Comparison of ENCODE assay signal across 2 cellular contexts in genomic region chr12:31629756-31630732, GRCh38.
A peak's percentile ranks its signal among the peaks of the same experiment; 100 is the strongest.
TF ChIP-seq lines count a peak whose summit lies in the region.

No MANE protein-coding gene starts in this region.

TF ChIP-seq in liver, 16 proteins besides CTCF, POLR2A, EP300 and RAD21:
- TF ChIP-seq HNF4G (IDR thresholded peaks at IDR 0.05) (no peak), SP1 (IDR thresholded peaks at IDR 0.05) (peak; percentile 43), RXRA (IDR thresholded peaks at IDR 0.05) (peak; percentile 51 to 67), NR2F2 (IDR thresholded peaks at IDR 0.05) (peak; percentile 89), MAX (IDR thresholded peaks at IDR 0.05) (no peak)

TF ChIP-seq in HepG2, 621 proteins besides CTCF, POLR2A, EP300 and RAD21:
- TF ChIP-seq ZNF264 (CRISPR knock-in tag; IDR thresholded peaks at IDR 0.05) = no peak
- no peak for TF ChIP-seq ZNF337 (CRISPR knock-in tag; IDR thresholded peaks at IDR 0.05; ENCODE audit: borderline replicate concordance, low read depth)
- TF ChIP-seq, protein P1, sequence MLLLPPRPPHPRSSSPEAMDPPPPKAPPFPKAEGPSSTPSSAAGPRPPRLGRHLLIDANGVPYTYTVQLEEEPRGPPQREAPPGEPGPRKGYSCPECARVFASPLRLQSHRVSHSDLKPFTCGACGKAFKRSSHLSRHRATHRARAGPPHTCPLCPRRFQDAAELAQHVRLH (CRISPR knock-in tag; IDR thresholded peaks at IDR 0.05; ENCODE audit: borderline replicate concordance, low read depth) = no peak
- TF ChIP-seq ZNF205 (CRISPR knock-in tag; IDR thresholded peaks at IDR 0.05) = no peak
- TF ChIP-seq, protein P2, sequence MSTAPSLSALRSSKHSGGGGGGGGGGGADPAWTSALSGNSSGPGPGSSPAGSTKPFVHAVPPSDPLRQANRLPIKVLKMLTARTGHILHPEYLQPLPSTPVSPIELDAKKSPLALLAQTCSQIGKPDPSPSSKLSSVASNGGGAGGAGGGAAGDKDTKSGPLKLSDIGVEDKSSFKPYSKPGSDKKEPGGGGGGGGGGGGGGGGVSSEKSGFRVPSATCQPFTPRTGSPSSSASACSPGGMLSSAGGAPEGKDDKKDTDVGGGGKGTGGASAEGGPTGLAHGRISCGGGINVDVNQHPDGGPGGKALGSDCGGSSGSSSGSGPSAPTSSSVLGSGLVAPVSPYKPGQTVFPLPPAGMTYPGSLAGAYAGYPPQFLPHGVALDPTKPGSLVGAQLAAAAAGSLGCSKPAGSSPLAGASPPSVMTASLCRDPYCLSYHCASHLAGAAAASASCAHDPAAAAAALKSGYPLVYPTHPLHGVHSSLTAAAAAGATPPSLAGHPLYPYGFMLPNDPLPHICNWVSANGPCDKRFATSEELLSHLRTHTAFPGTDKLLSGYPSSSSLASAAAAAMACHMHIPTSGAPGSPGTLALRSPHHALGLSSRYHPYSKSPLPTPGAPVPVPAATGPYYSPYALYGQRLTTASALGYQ (CRISPR knock-in tag; IDR thresholded peaks at IDR 0.05) = no peak
- no peak for TF ChIP-seq ZNF619 (CRISPR knock-in tag; IDR thresholded peaks at IDR 0.05)
- TF ChIP-seq MED1 (CRISPR knock-in tag; IDR thresholded peaks at IDR 0.05) = no peak
- TF ChIP-seq RARA (CRISPR knock-in tag; IDR thresholded peaks at IDR 0.05) = no peak
- no peak for TF ChIP-seq FOXO1 (CRISPR knock-in tag; IDR thresholded peaks at IDR 0.05)
- no peak for TF ChIP-seq ZNF142 (CRISPR knock-in tag; IDR thresholded peaks at IDR 0.05)
- TF ChIP-seq TOE1 (CRISPR knock-in tag; IDR thresholded peaks at IDR 0.05) = no peak
- no peak for TF ChIP-seq ZNF746 (CRISPR knock-in tag; IDR thresholded peaks at IDR 0.05)
- TF ChIP-seq ZNF850 (CRISPR knock-in tag; conservative IDR thresholded peaks at IDR 0.05) = no peak
- TF ChIP-seq ZEB1 (IDR thresholded peaks at IDR 0.05; ENCODE audit: insufficient replicate concordance, low read depth) = no peak
- TF ChIP-seq ISX (CRISPR knock-in tag; conservative IDR thresholded peaks at IDR 0.05) = no peak
- TF ChIP-seq YEATS2 (CRISPR knock-in tag; IDR thresholded peaks at IDR 0.05; ENCODE audit: borderline replicate concordance) = no peak
- TF ChIP-seq RBM22 (optimal IDR thresholded peaks at IDR 0.05; ENCODE audit: low read length) = no peak
